ENCODE assay signal across 9 cellular contexts in the genomic region with DNA sequence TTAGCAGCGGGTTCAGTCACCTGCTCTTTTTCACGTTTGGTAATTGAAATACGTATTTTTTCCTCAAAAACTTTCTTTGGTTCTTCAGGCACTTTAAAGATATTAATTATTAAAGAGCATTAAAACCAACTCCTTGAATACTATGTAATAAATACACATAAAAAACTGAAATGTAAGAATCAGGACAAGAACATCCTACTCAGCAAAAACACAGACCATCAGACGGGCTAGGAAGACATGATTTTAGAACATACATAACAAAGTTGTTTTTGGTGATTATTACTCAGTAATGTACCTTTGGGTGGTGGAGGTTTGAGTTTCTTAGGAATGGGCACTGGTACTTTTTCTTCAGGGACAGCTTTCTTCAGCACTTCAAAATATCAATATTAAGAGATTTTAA.
"Had no signal": no experiment of that assay in that cellular context is flagged by ENCODE, and none has a peak within 500 bp of the region (broad histone marks: within the 10 kb centered on the region; RNA-seq: fewer than 3 reads in every experiment).

No MANE protein-coding gene starts in this region.

- H3K27ac ChIP-seq: GM23248, KMS-11 had no signal

- DNase-seq: GM23248, GOT3, H7, HFFc6, KBM-7 had no signal

- H3K4me2 ChIP-seq: KMS-11 had no signal

- ATAC-seq: HCT116 had no signal

- H3K9me3 ChIP-seq: HAP-1 had no signal

- H3K4me3 ChIP-seq: GM23248, HAP-1 had no signal

- H2AFZ ChIP-seq: GM23248 had no signal

- H3K36me3 ChIP-seq: HAP-1 had no signal

- FAIRE-seq: HTR-8/SVneo had no signal

- H3K9ac ChIP-seq: GM23248, KMS-11 had no signal
